In the genomic region with DNA sequence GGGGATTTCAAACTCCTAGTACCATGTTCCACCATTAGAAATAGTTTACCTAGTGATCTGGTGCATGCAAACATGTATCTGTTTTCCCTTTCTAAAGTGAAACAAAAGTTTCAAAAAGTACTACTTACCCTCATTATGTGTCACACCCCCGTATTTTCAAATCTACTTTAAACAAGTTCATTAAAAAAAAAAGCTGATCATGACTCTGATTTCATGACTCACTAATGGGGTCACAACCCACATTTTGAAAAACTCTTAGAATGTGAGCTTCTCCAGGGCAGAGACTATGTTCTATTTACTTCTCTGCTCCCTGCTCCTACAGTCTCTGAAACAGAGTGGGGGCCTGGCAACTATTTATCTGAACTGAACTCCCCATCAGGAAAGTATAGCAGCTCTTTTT, we compare ENCODE assay signal across 24 cellular contexts. TPM values are rescaled to one million over a fixed set of nuclear protein-coding genes. Genes with fewer than 3 reads are reported as not detected.
DNase-seq lines count a peak whose midpoint lies in the region; ATAC-seq, FAIRE-seq and TF ChIP-seq lines count a peak whose summit lies in the region.
"Had no signal": no experiment of that assay in that cellular context is flagged by ENCODE, and none has a peak within 500 bp of the region (broad histone marks: within the 10 kb centered on the region; RNA-seq: fewer than 3 reads in every experiment).

No MANE protein-coding gene starts in this region.

- peaks cover 44% of the 10 kb centered on the region for H3K27me3 Mint-ChIP-seq in activated CD8-positive, alpha-beta memory T cell treated with anti-CD3 and anti-CD28 coated beads, Interleukin-2, amount 10 ng/mL, durations not matched to agents 7 days and 5 days
- H3K27me3 Mint-ChIP-seq in activated T-helper 17 cell treated with anti-CD3 and anti-CD28 coated beads, Interleukin-2, amount 50 U/mL, for 72 hours, result peaks cover 7% of the 10 kb centered on the region

- no peaks in the 10 kb centered on the region for H3K36me3 Mint-ChIP-seq in activated CD8-positive, alpha-beta memory T cell treated with anti-CD3 and anti-CD28 coated beads, Interleukin-2, amount 10 ng/mL, durations not matched to agents 7 days and 5 days
- no peaks in the 10 kb centered on the region for H3K36me3 Mint-ChIP-seq in activated T-helper 17 cell treated with anti-CD3 and anti-CD28 coated beads, Interleukin-2, amount 50 U/mL, for 72 hours (ENCODE audit: low read depth)
- H3K36me3 Mint-ChIP-seq: CD4-positive, alpha-beta memory T cell had no signal

- no peak for TF ChIP-seq POLR2A in GM12891 (IDR thresholded peaks at IDR 0.05; ENCODE audit: low read depth, low read length)

- peak; percentile 13 for ATAC-seq in activated CD8-positive, alpha-beta memory T cell treated with anti-CD3 and anti-CD28 coated beads, Interleukin-2, amount 10 ng/mL, durations not matched to agents 7 days and 5 days
- ATAC-seq in activated T-helper 17 cell treated with anti-CD3 and anti-CD28 coated beads, Interleukin-2, amount 50 U/mL, for 72 hours (replicated peaks), result peak; percentile 64
- ATAC-seq: GM12878, GM23338 had no signal

- no peak for FAIRE-seq in GM12891 (lab: Jason Lieb, UNC)
- FAIRE-seq: A204.1, GM12878, GM19239 had no signal

- H3K4me1 Mint-ChIP-seq in activated CD8-positive, alpha-beta memory T cell treated with anti-CD3 and anti-CD28 coated beads, Interleukin-2, amount 10 ng/mL, durations not matched to agents 7 days and 5 days, result peaks cover 28% of the 10 kb centered on the region
- peaks cover 18% of the 10 kb centered on the region for H3K4me1 Mint-ChIP-seq in activated T-helper 17 cell treated with anti-CD3 and anti-CD28 coated beads, Interleukin-2, amount 50 U/mL, for 72 hours

- H3K4me3 Mint-ChIP-seq in activated CD8-positive, alpha-beta memory T cell treated with anti-CD3 and anti-CD28 coated beads, Interleukin-2, amount 10 ng/mL, durations not matched to agents 7 days and 5 days, result no peak overlapping the region
- peak overlapping the region; percentile 15 for H3K4me3 Mint-ChIP-seq in activated T-helper 17 cell treated with anti-CD3 and anti-CD28 coated beads, Interleukin-2, amount 50 U/mL, for 72 hours
- H3K4me3 Mint-ChIP-seq: CD4-positive, alpha-beta memory T cell; GM23338 had no signal

- no peak overlapping the region for H3K27ac Mint-ChIP-seq in activated CD8-positive, alpha-beta memory T cell treated with anti-CD3 and anti-CD28 coated beads, Interleukin-2, amount 10 ng/mL, durations not matched to agents 7 days and 5 days
- peak overlapping the region; percentile 0 for H3K27ac Mint-ChIP-seq in activated T-helper 17 cell treated with anti-CD3 and anti-CD28 coated beads, Interleukin-2, amount 50 U/mL, for 72 hours
- H3K27ac Mint-ChIP-seq: GM23338 had no signal

- no peak for DNase-seq in activated CD8-positive, alpha-beta memory T cell treated with anti-CD3 and anti-CD28 coated beads, Interleukin-2, amount 10 ng/mL, durations not matched to agents 7 days and 5 days
- DNase-seq in activated CD8-positive, alpha-beta memory T cell treated with anti-CD3 and anti-CD28 coated beads, Interleukin-2, amount 50 U/mL, for 48 hours, result no peak
- DNase-seq in GM12891 (ENCODE audit: insufficient read length, low spot score) (no peak), iris pigment epithelial cell (ENCODE audit: low read depth) (peak; percentile 54), RKO (ENCODE audit: low spot score) (no peak), hippocampal formation (lab: John Stamatoyannopoulos, UW) (no peak), MV-4-11 (lab: John Stamatoyannopoulos, UW) (no peak)
- DNase-seq: CD4-positive, alpha-beta memory T cell; DMS153; HCEC 1CT; KBM-7; NCI-H1417; NCI-H187 treated with DMSO at 0.1 percent for 48 hours; NCI-H226; NCI-H524; NCI-H82; RPMI8226; SHP77 treated with DMSO at 0.1 percent for 48 hours had no signal

- CTCF ChIA-PET in activated CD8-positive, alpha-beta memory T cell treated with anti-CD3 and anti-CD28 coated beads, Interleukin-2, amount 10 ng/mL, durations not matched to agents 7 days and 5 days (lab: Charles Lee), result interaction anchor here (0.6 to 9.9 kb wide), 5 partner anchors 9 to 118 kb away, joined by 3 to 284 read pairs (median 3); a partner anchor contains a TSS

- H3K9me3 Mint-ChIP-seq in activated CD8-positive, alpha-beta memory T cell treated with anti-CD3 and anti-CD28 coated beads, Interleukin-2, amount 10 ng/mL, durations not matched to agents 7 days and 5 days (ENCODE audit: low read depth), result no peaks in the 10 kb centered on the region
- H3K9me3 Mint-ChIP-seq in activated T-helper 17 cell treated with anti-CD3 and anti-CD28 coated beads, Interleukin-2, amount 50 U/mL, for 72 hours, result no peaks in the 10 kb centered on the region
- H3K9me3 Mint-ChIP-seq: CD4-positive, alpha-beta memory T cell had no signal

TF ChIP-seq in GM12891, 5 proteins besides CTCF, POLR2A, EP300 and RAD21:
- TF ChIP-seq PAX5 (IDR thresholded peaks at IDR 0.05; ENCODE audit: insufficient read depth, low read length, severe bottlenecking), result no peak
- TF ChIP-seq SPI1 (IDR thresholded peaks at IDR 0.05; ENCODE audit: low read depth, low read length), result 0 out of 2 replicates have a peak, but pooled peaks have one; percentile 7
TF ChIP-seq in GM12891: peak in this region for 1.

RNA-seq across cellular contexts. Expression of a gene that starts 18.2 kb away (rescaled TPM):
- total RNA-seq in activated CD8-positive, alpha-beta memory T cell treated with anti-CD3 and anti-CD28 coated beads, Interleukin-2, amount 10 ng/mL, durations not matched to agents 7 days and 5 days, result not detected
- not detected for polyA plus RNA-seq in GM12891 (2012; ENCODE audit: low read depth, missing spikeins)
- not detected for total RNA-seq in activated T-helper 17 cell treated with anti-CD3 and anti-CD28 coated beads, Interleukin-2, amount 50 U/mL, for 72 hours
- total RNA-seq: CD4-positive, alpha-beta memory T cell; Daoy; GM12878 had no signal
- polyA plus RNA-seq: CD4-positive, alpha-beta memory T cell; GM12878 had no signal

RNA-seq across cellular contexts. Expression of a gene that starts 22.2 kb away (rescaled TPM):
- 100 to 1,000 TPM; 213 to 259 TPM for total RNA-seq in activated CD8-positive, alpha-beta memory T cell treated with anti-CD3 and anti-CD28 coated beads, Interleukin-2, amount 10 ng/mL, durations not matched to agents 7 days and 5 days
- polyA plus RNA-seq in GM12891 (2012; ENCODE audit: low read depth, missing spikeins), result 96.7 TPM
- 100 to 1,000 TPM; 176 to 287 TPM for total RNA-seq in activated T-helper 17 cell treated with anti-CD3 and anti-CD28 coated beads, Interleukin-2, amount 50 U/mL, for 72 hours
